11 cellular contexts compared by ENCODE assay signal in genomic region chr2:222919841-222920609, GRCh38. TPM values are rescaled to one million over a fixed set of nuclear protein-coding genes. Genes with fewer than 3 reads are reported as not detected.
A peak's percentile ranks its signal among the peaks of the same experiment; 100 is the strongest.
DNase-seq lines count a peak whose midpoint lies in the region; ATAC-seq, FAIRE-seq and TF ChIP-seq lines count a peak whose summit lies in the region.
"Had no signal": no experiment of that assay in that cellular context is flagged by ENCODE, and none has a peak within 500 bp of the region (broad histone marks: within the 10 kb centered on the region; RNA-seq: fewer than 3 reads in every experiment).

No MANE protein-coding gene starts in this region.

- no peak for DNase-seq in activated CD4-positive, alpha-beta T cell treated with anti-CD3 and anti-CD28 coated beads for 36 hours
- DNase-seq in activated CD4-positive, alpha-beta T cell treated with anti-CD3 and anti-CD28 coated beads, Interleukin-2, amount 10 ng/mL, durations not matched to agents 24 days and 14 days = no peak
- DNase-seq in SK-N-SH (no peak), fibroblast of peridontal ligament (ENCODE audit: extremely low read depth) (peak; percentile 94), NK-92 (lab: John Stamatoyannopoulos, UW; ENCODE audit: unreplicated experiment) (no peak), GM10248 (ENCODE audit: extremely low spot score) (no peak), GM12892 (ENCODE audit: insufficient read length) (no peak)
- DNase-seq: activated T-cell treated with anti-CD3 and anti-CD28 coated beads for 4 hours had no signal

- H3K4me1 ChIP-seq in SK-N-SH (ENCODE audit: control insufficient read depth in 1 of 2, insufficient read depth in 2 of 2, low read depth in 1 of 2, low read length in 1 of 2) (peaks cover 2 to 9% of the 10 kb centered on the region in 2 experiments; a peak in 3 of 4 replicates), skeletal muscle satellite cell (ENCODE audit: control insufficient read depth, insufficient read depth, low read length) (peaks cover 21% of the 10 kb centered on the region)
- H3K4me1 ChIP-seq: BLaER1 had no signal

- H3K27me3 ChIP-seq in SK-N-SH (ENCODE audit: insufficient read depth) (no peaks in the 10 kb centered on the region), skeletal muscle satellite cell (ENCODE audit: control insufficient read depth, insufficient read depth, low read length) (no peaks in the 10 kb centered on the region)
- H3K27me3 ChIP-seq: BLaER1 had no signal

- H3F3A ChIP-seq in SK-N-SH (replicated peaks; ENCODE audit: insufficient read depth) = no peaks in the 10 kb centered on the region

- H3K4me2 ChIP-seq in SK-N-SH = peak overlapping the region; percentile 12; the same call in 1 of the 2 replicates
- H3K4me2 ChIP-seq in skeletal muscle satellite cell (ENCODE audit: low read length) = peak overlapping the region; percentile 39
- H3K4me2 ChIP-seq: BLaER1 had no signal

- H3K79me2 ChIP-seq in SK-N-SH (ENCODE audit: insufficient read depth) = no peaks in the 10 kb centered on the region; the same call in 1 of the 2 replicates

- peak overlapping the region in 1 of 2 experiments; percentile 68; a peak in 3 of 4 replicates for H3K27ac ChIP-seq in SK-N-SH (ENCODE audit: low read depth in 2 of 2, low read length in 1 of 2)
- H3K27ac ChIP-seq: BLaER1 had no signal

- no peaks in the 10 kb centered on the region for H3K27me3 Mint-ChIP-seq in activated CD4-positive, alpha-beta T cell treated with anti-CD3 and anti-CD28 coated beads for 36 hours
- H3K27me3 Mint-ChIP-seq in activated CD4-positive, alpha-beta T cell treated with anti-CD3 and anti-CD28 coated beads, Interleukin-2, amount 10 ng/mL, durations not matched to agents 24 days and 14 days = no peaks in the 10 kb centered on the region
- H3K27me3 Mint-ChIP-seq: natural killer cell treated with Interleukin-12 subunit alpha and Interleukin-12 subunit beta and Interleukin-15 and Interleukin-18, amount 100 ng/mL, for 72 hours had no signal

- FAIRE-seq in GM12892 (lab: Jason Lieb, UNC) = no peak

- H3K4me3 ChIP-seq in SK-N-SH (ENCODE audit: low read depth in 2 of 2, low read length in 1 of 2) (no peak overlapping the region), skeletal muscle satellite cell (ENCODE audit: low read length) (peak overlapping the region; percentile 34)
- H3K4me3 ChIP-seq: BLaER1 had no signal

- TF ChIP-seq EP300 in SK-N-SH (IDR thresholded peaks at IDR 0.05; ENCODE audit: borderline replicate concordance in 1 of 2, low read depth in 1 of 2, low read length in 1 of 2) = peak in 1 of 2 experiments; percentile 58; a peak in 1 of 4 replicates

- no peaks in the 10 kb centered on the region for H3K4me1 Mint-ChIP-seq in activated CD4-positive, alpha-beta T cell treated with anti-CD3 and anti-CD28 coated beads for 36 hours
- H3K4me1 Mint-ChIP-seq in activated CD4-positive, alpha-beta T cell treated with anti-CD3 and anti-CD28 coated beads, Interleukin-2, amount 10 ng/mL, durations not matched to agents 24 days and 14 days = peaks cover 7% of the 10 kb centered on the region

- POLR2A ChIA-PET in activated CD4-positive, alpha-beta T cell treated with anti-CD3 and anti-CD28 coated beads for 36 hours (lab: Charles Lee) = no interaction called here
- POLR2A ChIA-PET in SK-N-SH (lab: Yijun Ruan, JAX) (no interaction called here), GM10248 (lab: Yijun Ruan, JAX) (no interaction called here)

- H3K9me3 ChIP-seq in SK-N-SH (no peaks in the 10 kb centered on the region), skeletal muscle satellite cell (replicated peaks; ENCODE audit: low read length) (no peaks in the 10 kb centered on the region)
- H3K9me3 ChIP-seq: BLaER1 had no signal

- H3K36me3 Mint-ChIP-seq in activated CD4-positive, alpha-beta T cell treated with anti-CD3 and anti-CD28 coated beads for 36 hours (ENCODE audit: low read depth) = peaks cover 23% of the 10 kb centered on the region
- peaks cover 30% of the 10 kb centered on the region for H3K36me3 Mint-ChIP-seq in activated CD4-positive, alpha-beta T cell treated with anti-CD3 and anti-CD28 coated beads, Interleukin-2, amount 10 ng/mL, durations not matched to agents 24 days and 14 days (ENCODE audit: low read depth)

- no peak for ATAC-seq in activated CD4-positive, alpha-beta T cell treated with anti-CD3 and anti-CD28 coated beads for 36 hours
- ATAC-seq: natural killer cell treated with Interleukin-12 subunit alpha and Interleukin-12 subunit beta and Interleukin-15 and Interleukin-18, amount 100 ng/mL, for 72 hours had no signal

- peak overlapping the region; percentile 22 for H3K27ac Mint-ChIP-seq in activated CD4-positive, alpha-beta T cell treated with anti-CD3 and anti-CD28 coated beads for 36 hours
- no peak overlapping the region for H3K27ac Mint-ChIP-seq in activated CD4-positive, alpha-beta T cell treated with anti-CD3 and anti-CD28 coated beads, Interleukin-2, amount 10 ng/mL, durations not matched to agents 24 days and 14 days

- 60% methylated on average over 2 of the region's 2 CpGs for WGBS in SK-N-SH (ENCODE audit: low lambda C conversion rate)

- no peak for TF ChIP-seq POLR2A in GM12892 (IDR thresholded peaks at IDR 0.05; ENCODE audit: low read depth, low read length)

- CTCF ChIA-PET in activated CD4-positive, alpha-beta T cell treated with anti-CD3 and anti-CD28 coated beads for 36 hours (lab: Charles Lee) = interaction anchor here (1.2 kb wide), 1 partner anchor 159 kb away, joined by 4 read pairs; no protein-coding TSS in a partner anchor
- CTCF ChIA-PET in SK-N-SH (lab: Yijun Ruan, JAX) (interaction anchor here (1.3 to 4.1 kb wide), 3 partner anchors 11 to 229 kb away, joined by 4 to 18 read pairs (median 7); no protein-coding TSS in a partner anchor), GM10248 (lab: Yijun Ruan, JAX) (interaction anchor here (1.0 to 1.3 kb wide), 3 partner anchors 11 to 52 kb away, joined by 3 to 7 read pairs (median 3); no protein-coding TSS in a partner anchor)

- peaks cover 43 to 53% of the 10 kb centered on the region in 2 experiments for H3K36me3 ChIP-seq in SK-N-SH (replicated peaks in 1 of 2; ENCODE audit: control insufficient read depth in 1 of 2, insufficient read depth in 2 of 2, low read length in 1 of 2)
- H3K36me3 ChIP-seq in skeletal muscle satellite cell (ENCODE audit: insufficient read depth, low read length) = peaks cover 66% of the 10 kb centered on the region

- no peaks in the 10 kb centered on the region for H4K20me1 ChIP-seq in SK-N-SH (ENCODE audit: insufficient read depth)

- no peaks in the 10 kb centered on the region for H3K9me2 ChIP-seq in SK-N-SH

- TF ChIP-seq CTCF in SK-N-SH (IDR thresholded peaks at IDR 0.05) (no peak), GM10248 (IDR thresholded peaks at IDR 0.05; ENCODE audit: control extremely low read depth, extremely low read depth, low read depth, missing control alignments) (no peak)

- H3K9me3 Mint-ChIP-seq in activated CD4-positive, alpha-beta T cell treated with anti-CD3 and anti-CD28 coated beads for 36 hours (ENCODE audit: low read depth) = no peaks in the 10 kb centered on the region
- H3K9me3 Mint-ChIP-seq in activated CD4-positive, alpha-beta T cell treated with anti-CD3 and anti-CD28 coated beads, Interleukin-2, amount 10 ng/mL, durations not matched to agents 24 days and 14 days = no peaks in the 10 kb centered on the region
- H3K9me3 Mint-ChIP-seq: natural killer cell treated with Interleukin-12 subunit alpha and Interleukin-12 subunit beta and Interleukin-15 and Interleukin-18, amount 100 ng/mL, for 72 hours had no signal

- H2AFZ ChIP-seq in SK-N-SH (ENCODE audit: low read depth) = no peak overlapping the region

- peak overlapping the region; percentile 5; the same call in 1 of the 2 replicates for H3K9ac ChIP-seq in SK-N-SH
- peak overlapping the region; percentile 25 for H3K9ac ChIP-seq in skeletal muscle satellite cell (ENCODE audit: low read depth, low read length)
- H3K9ac ChIP-seq: BLaER1 had no signal

- no peak for TF ChIP-seq RAD21 in SK-N-SH (IDR thresholded peaks at IDR 0.05; ENCODE audit: low read length)

- intact Hi-C loops in activated CD4-positive, alpha-beta T cell treated with anti-CD3 and anti-CD28 coated beads for 36 hours (cut with DNase I, micrococcal nuclease) = no loop called here
- intact Hi-C loops in activated CD4-positive, alpha-beta T cell treated with anti-CD3 and anti-CD28 coated beads, Interleukin-2, amount 10 ng/mL, durations not matched to agents 24 days and 14 days (cut with micrococcal nuclease) = no loop called here

- no peak overlapping the region for H3K4me3 Mint-ChIP-seq in activated CD4-positive, alpha-beta T cell treated with anti-CD3 and anti-CD28 coated beads for 36 hours
- no peak overlapping the region for H3K4me3 Mint-ChIP-seq in activated CD4-positive, alpha-beta T cell treated with anti-CD3 and anti-CD28 coated beads, Interleukin-2, amount 10 ng/mL, durations not matched to agents 24 days and 14 days
- H3K4me3 Mint-ChIP-seq: natural killer cell treated with Interleukin-12 subunit alpha and Interleukin-12 subunit beta and Interleukin-15 and Interleukin-18, amount 100 ng/mL, for 72 hours had no signal

TF ChIP-seq in SK-N-SH, 30 proteins besides CTCF, POLR2A, EP300 and RAD21 (continues in another document):
- no peak for TF ChIP-seq FOXJ3 (CRISPR knock-in tag; IDR thresholded peaks at IDR 0.05)
- no peak for TF ChIP-seq EZH2phosphoT487 (IDR thresholded peaks at IDR 0.05; ENCODE audit: borderline replicate concordance, low read depth)
- no peak for TF ChIP-seq GABPA (IDR thresholded peaks at IDR 0.05; ENCODE audit: low read depth)
- TF ChIP-seq POLR2AphosphoS5 (IDR thresholded peaks at IDR 0.05; ENCODE audit: low read depth, low read length) = no peak; the same call in 1 of the 2 replicates
- no peak for TF ChIP-seq CHD2 (IDR thresholded peaks at IDR 0.05; ENCODE audit: low read length, partially characterized antibody)
- no peak; the same call in 1 of the 2 replicates for TF ChIP-seq SIN3A (IDR thresholded peaks at IDR 0.05; ENCODE audit: borderline replicate concordance, low read depth, low read length)
- peak; percentile 85 for TF ChIP-seq JUND (IDR thresholded peaks at IDR 0.05)

RNA-seq across cellular contexts. Expression of gene ACSL3, which starts 59.2 kb away (rescaled TPM):
- total RNA-seq in activated CD4-positive, alpha-beta T cell treated with anti-CD3 and anti-CD28 coated beads for 36 hours = 10 to 100 TPM; 46.2 to 48.8 TPM
- total RNA-seq in activated CD4-positive, alpha-beta T cell treated with anti-CD3 and anti-CD28 coated beads, Interleukin-2, amount 10 ng/mL, durations not matched to agents 24 days and 14 days = 67.5 and 78.1 TPM in 2 replicates
- polyA plus RNA-seq in SK-N-SH (2012; rRNA removed) = 15.7 and 25.2 TPM in 2 replicates
- 23.5 and 24.5 TPM in 2 replicates for polyA plus RNA-seq in SK-N-SH (2012; cell fraction: cytosol; rRNA removed)
- 9.1 and 18.4 TPM in 2 replicates for polyA plus RNA-seq in SK-N-SH (2012; cell fraction: nucleus; rRNA removed)
- 80.8 and 154 TPM in 2 replicates for total RNA-seq in skeletal muscle satellite cell (2012; rRNA removed)
- 26.6 TPM for polyA plus RNA-seq in GM12892 (2012; ENCODE audit: missing spikeins)
